ENCODE assay signal across 26 cellular contexts in the genomic region with DNA sequence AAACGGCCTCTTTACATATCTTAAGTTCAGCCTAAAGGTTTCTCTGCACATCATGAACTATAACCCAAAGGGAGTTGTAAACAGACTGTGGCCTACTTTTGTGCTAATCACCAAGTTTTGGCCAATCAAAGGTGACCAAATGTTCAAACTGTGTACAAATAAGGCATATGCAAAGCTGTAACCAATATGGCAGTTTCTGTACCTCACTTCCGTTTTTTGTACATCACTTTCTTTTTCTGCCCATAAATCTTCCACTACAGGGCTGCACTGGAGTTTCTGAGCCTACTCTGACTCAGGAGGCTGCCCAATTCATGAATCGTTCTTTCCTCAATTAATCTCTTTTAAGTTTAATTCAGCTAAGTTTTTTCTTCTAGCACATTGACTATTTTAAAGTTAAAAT.
DNase-seq lines count a peak whose midpoint lies in the region; ATAC-seq and TF ChIP-seq lines count a peak whose summit lies in the region.
"Had no signal": no experiment of that assay in that cellular context is flagged by ENCODE, and none has a peak within 500 bp of the region (broad histone marks: within the 10 kb centered on the region; RNA-seq: fewer than 3 reads in every experiment).

No MANE protein-coding gene starts in this region.

- H3K27me3 ChIP-seq in fibroblast of lung (ENCODE audit: control insufficient read depth, insufficient read depth, low read length) (no peaks in the 10 kb centered on the region), MG63 (no peaks in the 10 kb centered on the region)
- H3K27me3 ChIP-seq: dorsolateral prefrontal cortex, foreskin keratinocyte, tibial artery had no signal

- ATAC-seq in GM18868 (IDR thresholded peaks at IDR 0.05; ENCODE audit: unreplicated experiment) (peak; percentile 52), GM21786 (IDR thresholded peaks at IDR 0.05; ENCODE audit: unreplicated experiment) (peak; percentile 64), HG03521 (IDR thresholded peaks at IDR 0.05; ENCODE audit: unreplicated experiment) (peak; percentile 66), HG03097 (IDR thresholded peaks at IDR 0.05; ENCODE audit: low FRiP score, unreplicated experiment) (no peak), HG02610 (IDR thresholded peaks at IDR 0.05; ENCODE audit: unreplicated experiment) (no peak)
- ATAC-seq: activated T-cell treated with anti-CD3 and anti-CD28 coated beads, Interleukin-2, amount 50 U/mL, for 4 hours; foreskin keratinocyte; stimulated activated naive CD8-positive, alpha-beta T cell treated with anti-CD3 and anti-CD28 coated beads, Interleukin-15, Interleukin-2, amounts not matched to agents 100 U/mL and 50 U/mL, for 24 hours had no signal

- H3K9me3 ChIP-seq in fibroblast of lung (ENCODE audit: control insufficient read depth, insufficient read depth, low read depth, low read length) (no peaks in the 10 kb centered on the region), MG63 (no peaks in the 10 kb centered on the region)
- H3K9me3 ChIP-seq: tibial artery had no signal

- H4K20me1 ChIP-seq in fibroblast of lung (ENCODE audit: control insufficient read depth, extremely low read depth, insufficient read depth, low read length) = no peaks in the 10 kb centered on the region

- no peak for TF ChIP-seq CTCF in fibroblast of lung (conservative IDR thresholded peaks at IDR 0.05 in 1 of 2, IDR thresholded peaks at IDR 0.05 in 1 of 2; ENCODE audit: low read depth in 1 of 2, low read length in 2 of 2)

- H3K4me2 ChIP-seq in fibroblast of lung (ENCODE audit: extremely low read depth, insufficient read depth, low read length) = no peak overlapping the region

- no peak for DNase-seq in fibroblast of lung (ENCODE audit: low read depth in 2 of 2)
- DNase-seq in MG63 = no peak
- DNase-seq: activated CD4-positive, CD25-positive, alpha-beta regulatory T cell treated with anti-CD3 and anti-CD28 coated beads, Interleukin-2, amount 50 U/mL, for 72 hours; activated naive CD4-positive, alpha-beta T cell treated with anti-CD3 and anti-CD28 coated beads for 36 hours; activated T-cell treated with anti-CD3 and anti-CD28 coated beads, Interleukin-2, amount 50 U/mL, for 4 hours; amygdala; CD4-positive, alpha-beta memory T cell; central memory CD4-positive, alpha-beta T cell; DMS53; dorsolateral prefrontal cortex; foreskin keratinocyte; H9; Karpas-422; NCI-H1105 treated with DMSO at 0.1 percent for 48 hours; NCI-H510A treated with DMSO at 0.1 percent for 48 hours; small intestine; stimulated activated CD4-positive, alpha-beta T cell treated with anti-CD3 and anti-CD28 coated beads, Interleukin-2, amount 100 ng/mL, for 48 hours; stimulated activated naive CD8-positive, alpha-beta T cell treated with anti-CD3 and anti-CD28 coated beads, Interleukin-15, Interleukin-2, amounts not matched to agents 100 U/mL and 50 U/mL, for 24 hours; T1000; tibial artery had no signal

- H2AFZ ChIP-seq in fibroblast of lung (ENCODE audit: low read length) = peak overlapping the region; percentile 17

- H3K36me3 ChIP-seq in fibroblast of lung (ENCODE audit: control insufficient read depth, insufficient read depth, low read length) (no peaks in the 10 kb centered on the region), MG63 (no peaks in the 10 kb centered on the region)
- H3K36me3 ChIP-seq: tibial artery had no signal

- H3K4me3 ChIP-seq in fibroblast of lung (replicated peaks in 1 of 4; ENCODE audit: control extremely low read depth in 1 of 4, insufficient read depth in 1 of 4, low read depth in 3 of 4, low read length in 4 of 4) = no peak overlapping the region
- H3K4me3 ChIP-seq in MG63 = no peak overlapping the region
- H3K4me3 ChIP-seq: dorsolateral prefrontal cortex, lung, tibial artery had no signal

- H3K9ac ChIP-seq in fibroblast of lung (ENCODE audit: insufficient read depth, low read length) = no peak overlapping the region

- H3K27ac ChIP-seq in fibroblast of lung (ENCODE audit: insufficient read depth, low read length) = no peak overlapping the region
- H3K27ac ChIP-seq: dorsolateral prefrontal cortex, foreskin keratinocyte, tibial artery had no signal

- H3K79me2 ChIP-seq in fibroblast of lung (ENCODE audit: control insufficient read depth, insufficient read depth, low read length) = no peaks in the 10 kb centered on the region

- H3K4me1 ChIP-seq in fibroblast of lung (ENCODE audit: control insufficient read depth, extremely low read depth, insufficient read depth, low read length) = no peaks in the 10 kb centered on the region
- H3K4me1 ChIP-seq: foreskin keratinocyte, tibial artery had no signal

Comparison
In these comparisons a context has a peak if more than half of its experiments do, and no peak if none do; other contexts are left out.
1. ATAC-seq: peak in GM18868 (single experiment), GM21786 (single experiment) and HG03521 (single experiment); none in HG03097 (single experiment) and HG02610 (single experiment).